In genomic region chr15:76135516-76135915, GRCh38 we compare ENCODE assay signal across 19 cellular contexts.
DNase-seq lines count a peak whose midpoint lies in the region; ATAC-seq and TF ChIP-seq lines count a peak whose summit lies in the region.
"Had no signal": no experiment of that assay in that cellular context is flagged by ENCODE, and none has a peak within 500 bp of the region (broad histone marks: within the 10 kb centered on the region; RNA-seq: fewer than 3 reads in every experiment).

No MANE protein-coding gene starts in this region.

- H3K36me3 Mint-ChIP-seq in activated CD4-positive, alpha-beta T cell treated with anti-CD3 and anti-CD28 coated beads for 36 hours (ENCODE audit: low read depth) = no peaks in the 10 kb centered on the region
- H3K36me3 Mint-ChIP-seq in natural killer cell treated with Interleukin-12 subunit alpha and Interleukin-12 subunit beta and Interleukin-15 and Interleukin-18, amount 100 ng/mL, for 72 hours = no peaks in the 10 kb centered on the region
- H3K36me3 Mint-ChIP-seq in natural killer cell = no peaks in the 10 kb centered on the region
- H3K36me3 Mint-ChIP-seq in stimulated activated effector memory CD8-positive, alpha-beta T cell treated with anti-CD3 and anti-CD28 coated beads, Interleukin-12 subunit alpha, Interleukin-12 subunit beta, amount 100 ng/mL, for 72 hours = no peaks in the 10 kb centered on the region
- H3K36me3 Mint-ChIP-seq: CD14-positive monocyte; CD8-positive, alpha-beta memory T cell had no signal

- H3K9me3 Mint-ChIP-seq in activated CD4-positive, alpha-beta T cell treated with anti-CD3 and anti-CD28 coated beads for 36 hours (ENCODE audit: low read depth) = no peaks in the 10 kb centered on the region
- no peaks in the 10 kb centered on the region for H3K9me3 Mint-ChIP-seq in natural killer cell treated with Interleukin-12 subunit alpha and Interleukin-12 subunit beta and Interleukin-15 and Interleukin-18, amount 100 ng/mL, for 72 hours
- no peaks in the 10 kb centered on the region for H3K9me3 Mint-ChIP-seq in natural killer cell
- no peaks in the 10 kb centered on the region for H3K9me3 Mint-ChIP-seq in stimulated activated effector memory CD8-positive, alpha-beta T cell treated with anti-CD3 and anti-CD28 coated beads, Interleukin-12 subunit alpha, Interleukin-12 subunit beta, amount 100 ng/mL, for 72 hours
- H3K9me3 Mint-ChIP-seq: CD14-positive monocyte; CD4-positive, alpha-beta T cell; HFFc6 had no signal

- TF ChIP-seq CTCF in natural killer cell (IDR thresholded peaks at IDR 0.05) = no peak

- H3K4me1 Mint-ChIP-seq in activated CD4-positive, alpha-beta T cell treated with anti-CD3 and anti-CD28 coated beads for 36 hours = peaks cover 10% of the 10 kb centered on the region
- peaks cover 0 to 6% of the 10 kb centered on the region in 2 donors for H3K4me1 Mint-ChIP-seq in natural killer cell treated with Interleukin-12 subunit alpha and Interleukin-12 subunit beta and Interleukin-15 and Interleukin-18, amount 100 ng/mL, for 72 hours (ENCODE audit: low read depth in 2 of 2)
- H3K4me1 Mint-ChIP-seq in natural killer cell = no peaks in the 10 kb centered on the region
- peaks cover 7% of the 10 kb centered on the region for H3K4me1 Mint-ChIP-seq in stimulated activated effector memory CD8-positive, alpha-beta T cell treated with anti-CD3 and anti-CD28 coated beads, Interleukin-12 subunit alpha, Interleukin-12 subunit beta, amount 100 ng/mL, for 72 hours

- intact Hi-C loops in activated CD4-positive, alpha-beta T cell treated with anti-CD3 and anti-CD28 coated beads for 36 hours (cut with DNase I, micrococcal nuclease) = no loop called here
- intact Hi-C loops in natural killer cell (cut with micrococcal nuclease) = loop anchor here (10.0 kb wide), 1 partner anchor 321 kb away; no protein-coding TSS in a partner anchor

- peaks cover 12% of the 10 kb centered on the region for H3K27me3 Mint-ChIP-seq in activated CD4-positive, alpha-beta T cell treated with anti-CD3 and anti-CD28 coated beads for 36 hours
- H3K27me3 Mint-ChIP-seq in natural killer cell treated with Interleukin-12 subunit alpha and Interleukin-12 subunit beta and Interleukin-15 and Interleukin-18, amount 100 ng/mL, for 72 hours = peaks cover 0 to 16% of the 10 kb centered on the region in 2 donors
- H3K27me3 Mint-ChIP-seq in natural killer cell (ENCODE audit: low read depth in 2 of 2) = peaks cover 0 to 6% of the 10 kb centered on the region in 2 donors

- DNase-seq in activated CD4-positive, alpha-beta T cell treated with anti-CD3 and anti-CD28 coated beads for 36 hours = no peak
- no peak for DNase-seq in activated CD4-positive, alpha-beta T cell treated with anti-CD3 and anti-CD28 coated beads for 4 hours
- DNase-seq in natural killer cell treated with Interleukin-12 subunit alpha and Interleukin-12 subunit beta and Interleukin-15 and Interleukin-18, amount 100 ng/mL, for 72 hours (ENCODE audit: low spot score) = no peak
- no peak for DNase-seq in natural killer cell
- DNase-seq in stimulated activated effector memory CD8-positive, alpha-beta T cell treated with anti-CD3 and anti-CD28 coated beads, Interleukin-12 subunit alpha, Interleukin-12 subunit beta, amount 100 ng/mL, for 72 hours (ENCODE audit: low spot score in 2 of 2) = no peak
- DNase-seq in NCI-H345 (lab: John Stamatoyannopoulos, UW) = no peak
- no peak for DNase-seq in amygdala (lab: John Stamatoyannopoulos, UW)
- DNase-seq: 8988T; ACHN; AML-193; BE2C; CD4-positive, alpha-beta T cell; CD8-positive, alpha-beta memory T cell; DMS53; DMS79 treated with DMSO at 0.1 percent for 48 hours; GF-D8; GOT3; HFFc6 had no signal

- H3K4me3 Mint-ChIP-seq in activated CD4-positive, alpha-beta T cell treated with anti-CD3 and anti-CD28 coated beads for 36 hours = no peak overlapping the region
- H3K4me3 Mint-ChIP-seq in natural killer cell treated with Interleukin-12 subunit alpha and Interleukin-12 subunit beta and Interleukin-15 and Interleukin-18, amount 100 ng/mL, for 72 hours = peak overlapping the region; percentile 12
- no peak overlapping the region for H3K4me3 Mint-ChIP-seq in natural killer cell
- H3K4me3 Mint-ChIP-seq in stimulated activated effector memory CD8-positive, alpha-beta T cell treated with anti-CD3 and anti-CD28 coated beads, Interleukin-12 subunit alpha, Interleukin-12 subunit beta, amount 100 ng/mL, for 72 hours = no peak overlapping the region
- H3K4me3 Mint-ChIP-seq: CD14-positive monocyte; CD4-positive, alpha-beta T cell; CD8-positive, alpha-beta memory T cell; HFFc6 had no signal

- H3K27ac Mint-ChIP-seq in activated CD4-positive, alpha-beta T cell treated with anti-CD3 and anti-CD28 coated beads for 36 hours = no peak overlapping the region
- H3K27ac Mint-ChIP-seq in natural killer cell treated with Interleukin-12 subunit alpha and Interleukin-12 subunit beta and Interleukin-15 and Interleukin-18, amount 100 ng/mL, for 72 hours = no peak overlapping the region
- no peak overlapping the region for H3K27ac Mint-ChIP-seq in natural killer cell
- no peak overlapping the region for H3K27ac Mint-ChIP-seq in stimulated activated effector memory CD8-positive, alpha-beta T cell treated with anti-CD3 and anti-CD28 coated beads, Interleukin-12 subunit alpha, Interleukin-12 subunit beta, amount 100 ng/mL, for 72 hours
- H3K27ac Mint-ChIP-seq: CD14-positive monocyte; CD4-positive, alpha-beta T cell; HFFc6 had no signal

- CTCF ChIA-PET in activated CD4-positive, alpha-beta T cell treated with anti-CD3 and anti-CD28 coated beads for 36 hours (lab: Charles Lee) = interaction anchor here (0.7 to 1.0 kb wide), 2 partner anchors 9 to 74 kb away, joined by 3 read pairs; no protein-coding TSS in a partner anchor

- ATAC-seq in activated CD4-positive, alpha-beta T cell treated with anti-CD3 and anti-CD28 coated beads for 36 hours = peak; percentile 43
- ATAC-seq in natural killer cell treated with Interleukin-12 subunit alpha and Interleukin-12 subunit beta and Interleukin-15 and Interleukin-18, amount 100 ng/mL, for 72 hours = no peak
- no peak for ATAC-seq in natural killer cell
- peak; percentile 50 for ATAC-seq in stimulated activated effector memory CD8-positive, alpha-beta T cell treated with anti-CD3 and anti-CD28 coated beads, Interleukin-12 subunit alpha, Interleukin-12 subunit beta, amount 100 ng/mL, for 72 hours

- POLR2A ChIA-PET in activated CD4-positive, alpha-beta T cell treated with anti-CD3 and anti-CD28 coated beads for 36 hours (lab: Charles Lee) = interaction anchor here (0.7 kb wide), 1 partner anchor 21 kb away, joined by 6 read pairs; no protein-coding TSS in a partner anchor

Comparison
In these comparisons a context has a peak if more than half of its experiments do, and no peak if none do; other contexts are left out.
1. ATAC-seq: peak in activated CD4-positive, alpha-beta T cell treated with anti-CD3 and anti-CD28 coated beads for 36 hours (single experiment) and stimulated activated effector memory CD8-positive, alpha-beta T cell treated with anti-CD3 and anti-CD28 coated beads, Interleukin-12 subunit alpha, Interleukin-12 subunit beta, amount 100 ng/mL, for 72 hours (single experiment); none in natural killer cell treated with Interleukin-12 subunit alpha and Interleukin-12 subunit beta and Interleukin-15 and Interleukin-18, amount 100 ng/mL, for 72 hours (0 of 2) and natural killer cell (0 of 3).